8 cellular contexts compared by ENCODE assay signal in genomic region chr10:133394064-133394663, GRCh38. TPM values are rescaled to one million over a fixed set of nuclear protein-coding genes. Genes with fewer than 3 reads are reported as not detected.
DNase-seq lines count a peak whose midpoint lies in the region; ATAC-seq and TF ChIP-seq lines count a peak whose summit lies in the region.

Gene MTG1 (plus strand): TSS chr10:133394157. CDS start chr10:133394221, 64 bp downstream.

- H2AK5ac ChIP-seq in IMR-90 (ENCODE audit: low read depth, low read length) = peak within 1 kb of the TSS; percentile 82; the same call in 1 of the 2 replicates

- H3K27me3 ChIP-seq in IMR-90 (ENCODE audit: control insufficient read depth, insufficient read depth, low read length) (no peaks in the 10 kb centered on the region), Peyer's patch (no peaks in the 10 kb centered on the region), fibroblast of lung (ENCODE audit: control insufficient read depth, insufficient read depth, low read length) (no peaks in the 10 kb centered on the region)
- H3K27me3 ChIP-seq in naive thymus-derived CD4-positive, alpha-beta T cell (ENCODE audit: control insufficient read depth in 2 of 2, insufficient read depth in 2 of 2, low read length in 2 of 2) = no peaks in the 10 kb centered on the region

- peak within 1 kb of the TSS; percentile 96 for H2AK9ac ChIP-seq in IMR-90 (replicated peaks; ENCODE audit: low read depth, low read length, poor library complexity)

- peak within 1 kb of the TSS; percentile 85 for H4K91ac ChIP-seq in IMR-90 (ENCODE audit: insufficient read depth, low read depth, low read length)

- CTCF ChIA-PET in IMR-90 (lab: Yijun Ruan, JAX) = no interaction called here
- CTCF ChIA-PET in naive thymus-derived CD4-positive, alpha-beta T cell (lab: Charles Lee) = no interaction called here

- peak within 1 kb of the TSS; percentile 85 for H3K9ac ChIP-seq in IMR-90 (ENCODE audit: low read depth, low read length)
- peak within 1 kb of the TSS; percentile 78 for H3K9ac ChIP-seq in fibroblast of lung (ENCODE audit: insufficient read depth, low read length)

- dilution Hi-C loops in IMR-90 (cut with HindIII; ENCODE audit: low sequenced_read_pairs, unreplicated experiment) = no loop called here

- POLR2A ChIA-PET in IMR-90 (lab: Charles Lee; ENCODE audit: unreplicated experiment) = no interaction called here
- POLR2A ChIA-PET in naive thymus-derived CD4-positive, alpha-beta T cell (lab: Charles Lee) = interaction anchor here (0.5 to 1.4 kb wide), 3 partner anchors 10 to 115 kb away, joined by 3 read pairs; no protein-coding TSS in a partner anchor

- TF ChIP-seq CTCF in IMR-90 (conservative IDR thresholded peaks at IDR 0.05; ENCODE audit: low read depth, low read length) (peak; percentile 17; the same call in 1 of the 2 replicates), Peyer's patch (IDR thresholded peaks at IDR 0.05) (peak in 5 of 6 experiments; percentile 17 to 64 (median 52)), fibroblast of lung (conservative IDR thresholded peaks at IDR 0.05 in 1 of 2, IDR thresholded peaks at IDR 0.05 in 1 of 2; ENCODE audit: low read depth in 1 of 2, low read length in 2 of 2) (no peak)

- 0 out of 2 replicates have a peak within 1 kb of the TSS, but pooled peaks have one; percentile 16 for H2BK120ac ChIP-seq in IMR-90 (ENCODE audit: low read depth, low read length)

- H4K20me1 ChIP-seq in IMR-90 (ENCODE audit: insufficient read depth, low read length) = no peaks in the 10 kb centered on the region
- no peaks in the 10 kb centered on the region for H4K20me1 ChIP-seq in fibroblast of lung (ENCODE audit: control insufficient read depth, extremely low read depth, insufficient read depth, low read length)

- H3K27me3 Mint-ChIP-seq in activated T-helper 17 cell treated with anti-CD3 and anti-CD28 coated beads, Interleukin-2, amount 50 U/mL, for 72 hours = no peaks in the 10 kb centered on the region
- H3K27me3 Mint-ChIP-seq in naive thymus-derived CD4-positive, alpha-beta T cell = peaks cover 0 to 2% (median 0%) of the 10 kb centered on the region in 5 donors

- peak; percentile 57 for DNase-seq in DMS79 (lab: John Stamatoyannopoulos, UW)
- DNase-seq in IMR-90 = peak; percentile 87
- peak; percentile 88 to 97 (median 96) for DNase-seq in Peyer's patch
- peak; percentile 85 to 92 for DNase-seq in fibroblast of lung (ENCODE audit: low read depth in 2 of 2)
- peak; percentile 84 to 99 (median 91) for DNase-seq in naive thymus-derived CD4-positive, alpha-beta T cell
- DNase-seq in stimulated activated naive CD8-positive, alpha-beta T cell treated with anti-CD3 and anti-CD28 coated beads, Interleukin-15, Interleukin-2, amounts not matched to agents 100 U/mL and 50 U/mL, for 24 hours = peak; percentile 99

- H3K27ac ChIP-seq in IMR-90 (ENCODE audit: insufficient read depth, low read length) (peak within 1 kb of the TSS; percentile 81), Peyer's patch (peak within 1 kb of the TSS; percentile 85 to 90 (median 88)), fibroblast of lung (ENCODE audit: insufficient read depth, low read length) (peak within 1 kb of the TSS; percentile 85)
- peak within 1 kb of the TSS; percentile 81 for H3K27ac ChIP-seq in naive thymus-derived CD4-positive, alpha-beta T cell (ENCODE audit: low read depth, low read length)

- no peak within 1 kb of the TSS for H2BK15ac ChIP-seq in IMR-90 (ENCODE audit: low read depth, low read length)

- 1% methylated on average over 43 of the region's 69 CpGs; no CpG with 5 or more reads in 1 of the 2 experiments for WGBS in IMR-90 (ENCODE audit: extremely low coverage in 2 of 2, insufficient read length in 1 of 2), 2 experiments

- H3K27ac Mint-ChIP-seq in activated T-helper 17 cell treated with anti-CD3 and anti-CD28 coated beads, Interleukin-2, amount 50 U/mL, for 72 hours = peak within 1 kb of the TSS; percentile 95
- H3K27ac Mint-ChIP-seq in naive thymus-derived CD4-positive, alpha-beta T cell = peak within 1 kb of the TSS; percentile 71 to 96 (median 89)

- H3K79me2 ChIP-seq in fibroblast of lung (ENCODE audit: control insufficient read depth, insufficient read depth, low read length) = peaks cover 31% of the 10 kb centered on the region

- H4K8ac ChIP-seq in IMR-90 (ENCODE audit: low read depth in 2 of 2, low read length in 2 of 2) = peak within 1 kb of the TSS; percentile 90 to 98

- no peak within 1 kb of the TSS for H2BK20ac ChIP-seq in IMR-90 (ENCODE audit: low read depth, low read length)

- peak within 1 kb of the TSS; percentile 78 for H3K4ac ChIP-seq in IMR-90 (ENCODE audit: low read depth, low read length)

- H3K36me3 ChIP-seq in IMR-90 (ENCODE audit: control insufficient read depth, insufficient read depth, low read length) (peaks cover 24% of the 10 kb centered on the region), Peyer's patch (peaks cover 0 to 47% (median 0%) of the 10 kb centered on the region in 3 donors), fibroblast of lung (ENCODE audit: control insufficient read depth, insufficient read depth, low read length) (peaks cover 6% of the 10 kb centered on the region)
- H3K36me3 ChIP-seq in naive thymus-derived CD4-positive, alpha-beta T cell (ENCODE audit: control insufficient read depth in 2 of 3, insufficient read depth in 3 of 3, low read length in 3 of 3) = peaks cover 0 to 32% (median 0%) of the 10 kb centered on the region in 3 experiments

- ATAC-seq in GM21529 (IDR thresholded peaks at IDR 0.05; ENCODE audit: unreplicated experiment) (peak; percentile 58), IMR-90 (ENCODE audit: low read depth) (peak; percentile 97)
- ATAC-seq in activated T-helper 17 cell treated with anti-CD3 and anti-CD28 coated beads, Interleukin-2, amount 50 U/mL, for 72 hours (replicated peaks) = peak; percentile 75
- peak; percentile 94 for ATAC-seq in naive thymus-derived CD4-positive, alpha-beta T cell
- ATAC-seq in stimulated activated naive CD8-positive, alpha-beta T cell treated with anti-CD3 and anti-CD28 coated beads, Interleukin-15, Interleukin-2, amounts not matched to agents 100 U/mL and 50 U/mL, for 24 hours = peak; percentile 82

- H3K4me1 Mint-ChIP-seq in activated T-helper 17 cell treated with anti-CD3 and anti-CD28 coated beads, Interleukin-2, amount 50 U/mL, for 72 hours = peaks cover 25% of the 10 kb centered on the region
- H3K4me1 Mint-ChIP-seq in naive thymus-derived CD4-positive, alpha-beta T cell = peaks cover 19 to 49% (median 39%) of the 10 kb centered on the region in 7 donors

- peaks cover 27 to 40% of the 10 kb centered on the region in 2 experiments for H3K79me1 ChIP-seq in IMR-90 (ENCODE audit: low read depth in 1 of 2, low read length in 2 of 2)

- peak within 1 kb of the TSS; percentile 89 for H3K14ac ChIP-seq in IMR-90 (replicated peaks; ENCODE audit: low read depth, low read length)

- H3K4me1 ChIP-seq in IMR-90 (ENCODE audit: control insufficient read depth, insufficient read depth, low read length) = peaks cover 4% of the 10 kb centered on the region; the same call in 1 of the 2 replicates
- H3K4me1 ChIP-seq in Peyer's patch = peaks cover 0 to 15% (median 9%) of the 10 kb centered on the region in 4 donors
- no peaks in the 10 kb centered on the region for H3K4me1 ChIP-seq in fibroblast of lung (ENCODE audit: control insufficient read depth, extremely low read depth, insufficient read depth, low read length)
- H3K4me1 ChIP-seq in naive thymus-derived CD4-positive, alpha-beta T cell (ENCODE audit: control insufficient read depth in 2 of 2, insufficient read depth in 2 of 2, low read length in 2 of 2) = peaks cover 32 to 33% of the 10 kb centered on the region in 2 donors

- in situ Hi-C loops in IMR-90 (cut with MboI; ENCODE audit: low sequenced_read_pairs) = no loop called here

- intact Hi-C loops in IMR-90 (cut with micrococcal nuclease) = no loop called here
- intact Hi-C loops in naive thymus-derived CD4-positive, alpha-beta T cell (cut with micrococcal nuclease) = loop anchor here (1.0 to 5.0 kb wide), 14 partner anchors 15 to 1062 kb away; partner anchors contain the start of genes ECHS1 (in 2 of the 2), FUOM (in 2 of the 2), CALY (in 1 of the 2) and INPP5A (in 1 of the 2)

- BruUV-seq in IMR-90 (replicated peaks; lab: Mats Ljungman, UMichigan) = no TSS peak

- H3K36me3 Mint-ChIP-seq in activated T-helper 17 cell treated with anti-CD3 and anti-CD28 coated beads, Interleukin-2, amount 50 U/mL, for 72 hours (ENCODE audit: low read depth) = peaks cover 40% of the 10 kb centered on the region
- H3K36me3 Mint-ChIP-seq in naive thymus-derived CD4-positive, alpha-beta T cell = peaks cover 0 to 14% (median 4%) of the 10 kb centered on the region in 5 donors

- H2AFZ ChIP-seq in IMR-90 (replicated peaks; ENCODE audit: low read length, poor library complexity) (peak within 1 kb of the TSS; percentile 94), fibroblast of lung (ENCODE audit: low read length) (peak within 1 kb of the TSS; percentile 92)

- H3K9me1 ChIP-seq in IMR-90 (ENCODE audit: insufficient read depth, low read length) = peaks cover 9% of the 10 kb centered on the region; the same call in 1 of the 2 replicates

- peak within 1 kb of the TSS; percentile 82 for H2BK5ac ChIP-seq in IMR-90 (ENCODE audit: low read depth, low read length, poor library complexity, severe bottlenecking)

- H3K4me3 ChIP-seq in IMR-90 (ENCODE audit: insufficient read depth, low read depth, low read length) (peak within 1 kb of the TSS; percentile 97), Peyer's patch (peak within 1 kb of the TSS; percentile 70 to 84 (median 74)), fibroblast of lung (replicated peaks in 1 of 4; ENCODE audit: control extremely low read depth in 1 of 4, insufficient read depth in 1 of 4, low read depth in 3 of 4, low read length in 4 of 4) (peak within 1 kb of the TSS; percentile 71 to 88 (median 82))
- peak within 1 kb of the TSS; percentile 72 for H3K4me3 ChIP-seq in naive thymus-derived CD4-positive, alpha-beta T cell (ENCODE audit: low read length)

- TF ChIP-seq POLR2A in IMR-90 (IDR thresholded peaks at IDR 0.05; ENCODE audit: low read depth, low read length) (peak; percentile 85), Peyer's patch (IDR thresholded peaks at IDR 0.05) (peak; percentile 71 to 72)

- TF ChIP-seq RAD21 in IMR-90 (IDR thresholded peaks at IDR 0.05; ENCODE audit: low read length) = no peak

- peak within 1 kb of the TSS; percentile 86 for H3K56ac ChIP-seq in IMR-90 (ENCODE audit: extremely low read depth, insufficient read depth, low read length)

- no peaks in the 10 kb centered on the region for H3K9me3 ChIP-seq in IMR-90 (ENCODE audit: control insufficient read depth, insufficient read depth, low read length)
- no peaks in the 10 kb centered on the region for H3K9me3 ChIP-seq in Peyer's patch
- no peaks in the 10 kb centered on the region for H3K9me3 ChIP-seq in fibroblast of lung (ENCODE audit: control insufficient read depth, insufficient read depth, low read depth, low read length)
- no peaks in the 10 kb centered on the region for H3K9me3 ChIP-seq in naive thymus-derived CD4-positive, alpha-beta T cell (ENCODE audit: control insufficient read depth in 2 of 3, low read length in 3 of 3)

- peak within 1 kb of the TSS; percentile 100 for H3K4me2 ChIP-seq in IMR-90 (ENCODE audit: low read depth, low read length)
- H3K4me2 ChIP-seq in fibroblast of lung (ENCODE audit: extremely low read depth, insufficient read depth, low read length) = peak within 1 kb of the TSS; percentile 90

- H3K9me3 Mint-ChIP-seq in activated T-helper 17 cell treated with anti-CD3 and anti-CD28 coated beads, Interleukin-2, amount 50 U/mL, for 72 hours = no peaks in the 10 kb centered on the region
- H3K9me3 Mint-ChIP-seq in naive thymus-derived CD4-positive, alpha-beta T cell = no peaks in the 10 kb centered on the region

- peak within 1 kb of the TSS; percentile 90 for H4K5ac ChIP-seq in IMR-90 (ENCODE audit: low read depth, low read length)

- H3K4me3 Mint-ChIP-seq in activated T-helper 17 cell treated with anti-CD3 and anti-CD28 coated beads, Interleukin-2, amount 50 U/mL, for 72 hours = peak within 1 kb of the TSS; percentile 96
- peak within 1 kb of the TSS; percentile 89 to 98 (median 92) for H3K4me3 Mint-ChIP-seq in naive thymus-derived CD4-positive, alpha-beta T cell

- H3K23ac ChIP-seq in IMR-90 (ENCODE audit: low read depth, low read length) = peak within 1 kb of the TSS; percentile 89

- peak within 1 kb of the TSS; percentile 33; the same call in 1 of the 2 replicates for H3K18ac ChIP-seq in IMR-90 (ENCODE audit: low read depth, low read length)

RNA-seq across cellular contexts. Expression of gene MTG1, which starts in this region (rescaled TPM):
- 38.0 and 38.5 TPM in 2 replicates for total RNA-seq in IMR-90 (2012; rRNA removed)
- polyA plus RNA-seq in IMR-90 (2012; rRNA removed) = 64.8 and 70.0 TPM in 2 replicates
- polyA plus RNA-seq in IMR-90 (2012; cell fraction: cytosol; rRNA removed) = 57.8 and 77.2 TPM in 2 replicates
- polyA plus RNA-seq in IMR-90 (2012; cell fraction: nucleus; rRNA removed; ENCODE audit: low replicate concordance) = 158 and 202 TPM in 2 replicates
- 100 to 1,000 TPM in 3 of 4 donors, 10 to 100 TPM in 1; 44.7 to 110 (median 103) TPM for total RNA-seq in Peyer's patch
- 10 to 100 TPM; 38.9 to 58.8 TPM for total RNA-seq in activated T-helper 17 cell treated with anti-CD3 and anti-CD28 coated beads, Interleukin-2, amount 50 U/mL, for 72 hours
- 22.1 and 23.9 TPM in 2 replicates for total RNA-seq in fibroblast of lung
- 25.3 and 39.0 TPM in 2 replicates for polyA plus RNA-seq in fibroblast of lung
- 21.1 and 35.2 TPM in 2 replicates for polyA plus RNA-seq in fibroblast of lung (2012)
- 43.2 and 46.9 TPM in 2 replicates for polyA minus RNA-seq in fibroblast of lung (ENCODE audit: low replicate concordance)
- 10 to 100 TPM; 51.0 to 67.1 (median 57.2) TPM for total RNA-seq in naive thymus-derived CD4-positive, alpha-beta T cell
- polyA plus RNA-seq in naive thymus-derived CD4-positive, alpha-beta T cell = 10 to 100 TPM; 25.6 to 40.7 TPM

Comparison
In these comparisons a context has a peak if more than half of its experiments do, and no peak if none do; other contexts are left out.
1. Peak in every context shown above with its lines: DNase-seq, ATAC-seq, H3K4me3 ChIP-seq and H3K27ac ChIP-seq.
2. CTCF ChIP-seq: peak in IMR-90 (single experiment) and Peyer's patch (5 of 6); none in fibroblast of lung (0 of 2).